Comparison of ENCODE assay signal across 21 cellular contexts in genomic region chr4:183610613-183611012, GRCh38. TPM values are rescaled to one million over a fixed set of nuclear protein-coding genes. Genes with fewer than 3 reads are reported as not detected.
DNase-seq lines count a peak whose midpoint lies in the region; ATAC-seq and TF ChIP-seq lines count a peak whose summit lies in the region.
"Had no signal": no experiment of that assay in that cellular context is flagged by ENCODE, and none has a peak within 500 bp of the region (broad histone marks: within the 10 kb centered on the region; RNA-seq: fewer than 3 reads in every experiment).

No MANE protein-coding gene starts in this region.

- H3K27me3 Mint-ChIP-seq in GM23338 (ENCODE audit: insufficient read depth, low read depth, poor library complexity): peaks cover 2% of the 10 kb centered on the region

- H3K9me2 ChIP-seq in GM23338 (ENCODE audit: insufficient read depth): no peaks in the 10 kb centered on the region

- DNase-seq in GM23338 (ENCODE audit: low spot score) (no peak), choroid plexus epithelial cell (ENCODE audit: low read depth) (peak; percentile 27), lung (ENCODE audit: low spot score) (peak; percentile 33), glomerular visceral epithelial cell (ENCODE audit: extremely low spot score) (no peak), GDM1 (lab: John Stamatoyannopoulos, UW) (no peak)
- no peak for DNase-seq in stimulated activated CD8-positive, alpha-beta memory T cell treated with anti-CD3 and anti-CD28 coated beads, Interleukin-4, amount 100 ng/mL, for 48 hours
- no peak for DNase-seq in stimulated activated CD4-positive, alpha-beta T cell treated with anti-CD3 and anti-CD28 coated beads, Interleukin-4, amount 100 ng/mL, for 4 hours
- DNase-seq: activated CD4-positive, alpha-beta T cell treated with anti-CD3 and anti-CD28 coated beads, Interleukin-2, amount 50 U/mL, for 4 hours; activated naive CD4-positive, alpha-beta T cell treated with Interleukin-2 at 50 U/mL for 16 hours; CD4-positive, alpha-beta T cell; KG1; left ventricle myocardium inferior; MV-4-11; NCI-H1930; NCI-H345; PC-3; SIG-M5; stimulated activated CD4-positive, alpha-beta T cell treated with anti-CD3 and anti-CD28 coated beads, Interleukin-4, amount 100 ng/mL, for 1 hour; T-helper 17 cell had no signal

- H3K9me3 ChIP-seq in lung (ENCODE audit: control insufficient read depth in 2 of 2, insufficient read depth in 1 of 2, low read length in 1 of 2) (no peaks in the 10 kb centered on the region), skeletal muscle satellite cell (replicated peaks; ENCODE audit: low read length) (no peaks in the 10 kb centered on the region)
- H3K9me3 ChIP-seq: left ventricle myocardium inferior had no signal

- H3K79me2 ChIP-seq in GM23338 (replicated peaks; ENCODE audit: insufficient read depth): no peaks in the 10 kb centered on the region

- no peak overlapping the region for H3K4me3 ChIP-seq in GM23338
- no peak overlapping the region for H3K4me3 ChIP-seq in choroid plexus epithelial cell (ENCODE audit: low read depth, low read length)
- no peak overlapping the region for H3K4me3 ChIP-seq in lung
- H3K4me3 ChIP-seq in skeletal muscle satellite cell (ENCODE audit: low read length): no peak overlapping the region
- H3K4me3 ChIP-seq: coronary artery, left ventricle myocardium inferior had no signal

- no peaks in the 10 kb centered on the region; the same call in 1 of the 3 replicates for H3K4me1 Mint-ChIP-seq in GM23338
- H3K4me1 Mint-ChIP-seq: T-helper 17 cell had no signal

- H4K20me1 ChIP-seq in GM23338 (replicated peaks; ENCODE audit: insufficient read depth): no peaks in the 10 kb centered on the region

- no peak overlapping the region for H3K27ac Mint-ChIP-seq in GM23338
- H3K27ac Mint-ChIP-seq: CD4-positive, alpha-beta T cell; T-helper 17 cell had no signal

- 51 to 71% methylated on average over 7 of the region's 7 CpGs for WGBS in lung, 2 donors

- ATAC-seq in GM23338: no peak
- peak; percentile 59 for ATAC-seq in lung (ENCODE audit: insufficient read depth, low FRiP score)
- ATAC-seq: PC-3, T-helper 17 cell had no signal

- H3K9ac ChIP-seq in skeletal muscle satellite cell (ENCODE audit: low read depth, low read length): no peak overlapping the region

- TF ChIP-seq CTCF in GM23338 (conservative IDR thresholded peaks at IDR 0.05; ENCODE audit: low read depth in 2 of 2) (no peak), choroid plexus epithelial cell (conservative IDR thresholded peaks at IDR 0.05; ENCODE audit: low read depth, low read length) (no peak), lung (IDR thresholded peaks at IDR 0.05; ENCODE audit: control extremely low read depth, extremely low read depth) (no peak)

- no peaks in the 10 kb centered on the region for H3F3A ChIP-seq in GM23338 (replicated peaks; ENCODE audit: low read depth)

- 0 out of 2 replicates have a peak overlapping the region, but pooled peaks have one; percentile 56 for H2AFZ ChIP-seq in GM23338

- H3K36me3 ChIP-seq in GM23338 (ENCODE audit: insufficient read depth) (no peaks in the 10 kb centered on the region), lung (ENCODE audit: control insufficient read depth in 2 of 2, insufficient read depth in 2 of 2, low read length in 2 of 2) (no peaks in the 10 kb centered on the region), skeletal muscle satellite cell (ENCODE audit: insufficient read depth, low read length) (no peaks in the 10 kb centered on the region)
- H3K36me3 ChIP-seq: left ventricle myocardium inferior had no signal

- no peaks in the 10 kb centered on the region for H3K27me3 ChIP-seq in GM23338 (ENCODE audit: insufficient read depth)
- H3K27me3 ChIP-seq in lung (ENCODE audit: control insufficient read depth, insufficient read depth): no peaks in the 10 kb centered on the region
- H3K27me3 ChIP-seq in skeletal muscle satellite cell (ENCODE audit: control insufficient read depth, insufficient read depth, low read length): no peaks in the 10 kb centered on the region

- no peaks in the 10 kb centered on the region for H3K36me3 Mint-ChIP-seq in GM23338 (ENCODE audit: low read depth)

- H3K27ac ChIP-seq in GM23338 (ENCODE audit: low read depth) (no peak overlapping the region), lung (ENCODE audit: low read depth in 1 of 2, low read length in 1 of 2) (no peak overlapping the region)
- H3K27ac ChIP-seq: coronary artery, left ventricle myocardium inferior had no signal

- H3K4me2 ChIP-seq in GM23338 (no peak overlapping the region), skeletal muscle satellite cell (ENCODE audit: low read length) (peak overlapping the region; percentile 47)

- H3K4me3 Mint-ChIP-seq in GM23338: no peak overlapping the region
- H3K4me3 Mint-ChIP-seq: CD4-positive, alpha-beta T cell; T-helper 17 cell had no signal

- H3K4me1 ChIP-seq in GM23338 (ENCODE audit: insufficient read depth): no peaks in the 10 kb centered on the region
- peaks cover 0 to 4% of the 10 kb centered on the region in 2 donors for H3K4me1 ChIP-seq in lung (ENCODE audit: control insufficient read depth in 2 of 2, insufficient read depth in 2 of 2, low read length in 2 of 2)
- H3K4me1 ChIP-seq in skeletal muscle satellite cell (ENCODE audit: control insufficient read depth, insufficient read depth, low read length): peaks cover 19% of the 10 kb centered on the region
- H3K4me1 ChIP-seq: left ventricle myocardium inferior had no signal

- H3K9me3 Mint-ChIP-seq in GM23338: no peaks in the 10 kb centered on the region
- H3K9me3 Mint-ChIP-seq: CD4-positive, alpha-beta T cell had no signal

TF ChIP-seq in GM23338, 12 proteins besides CTCF, POLR2A, EP300 and RAD21 (continues in another document):
- TF ChIP-seq, protein P1, sequence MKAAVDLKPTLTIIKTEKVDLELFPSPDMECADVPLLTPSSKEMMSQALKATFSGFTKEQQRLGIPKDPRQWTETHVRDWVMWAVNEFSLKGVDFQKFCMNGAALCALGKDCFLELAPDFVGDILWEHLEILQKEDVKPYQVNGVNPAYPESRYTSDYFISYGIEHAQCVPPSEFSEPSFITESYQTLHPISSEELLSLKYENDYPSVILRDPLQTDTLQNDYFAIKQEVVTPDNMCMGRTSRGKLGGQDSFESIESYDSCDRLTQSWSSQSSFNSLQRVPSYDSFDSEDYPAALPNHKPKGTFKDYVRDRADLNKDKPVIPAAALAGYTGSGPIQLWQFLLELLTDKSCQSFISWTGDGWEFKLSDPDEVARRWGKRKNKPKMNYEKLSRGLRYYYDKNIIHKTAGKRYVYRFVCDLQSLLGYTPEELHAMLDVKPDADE (IDR thresholded peaks at IDR 0.05): no peak
- TF ChIP-seq NANOG (IDR thresholded peaks at IDR 0.05; ENCODE audit: borderline replicate concordance) (no peak), ZNF331 (CRISPR knock-in tag; IDR thresholded peaks at IDR 0.05; ENCODE audit: low read depth) (no peak), STAT1 (IDR thresholded peaks at IDR 0.05; ENCODE audit: unreplicated experiment) (no peak), REST (IDR thresholded peaks at IDR 0.05; ENCODE audit: unreplicated experiment) (no peak), POLR2AphosphoS5 (IDR thresholded peaks at IDR 0.05; ENCODE audit: low read depth) (no peak), EZH2phosphoT487 (IDR thresholded peaks at IDR 0.05; ENCODE audit: unreplicated experiment) (no peak)

RNA-seq across cellular contexts. Expression of gene RWDD4, which starts 48.4 kb away (rescaled TPM):
- 20.9 and 22.4 TPM in 2 replicates for total RNA-seq in GM23338 (2014; rRNA removed; shearing (Covaris generic))
- polyA plus RNA-seq in GM23338 (2016; fragmentation: Nextera tagmentation; extraction: Ambion mirVana) (28.9 and 29.8 TPM in 2 replicates), lung (10 to 100 TPM; 10.9 to 13.5 TPM)
- 10 to 100 TPM; 18.5 to 19.9 TPM for total RNA-seq in lung
- 24.8 and 26.9 TPM in 2 replicates for total RNA-seq in skeletal muscle satellite cell (2012; rRNA removed)

RNA-seq across cellular contexts. Expression of gene TRAPPC11, which starts 48.5 kb away (rescaled TPM):
- total RNA-seq in GM23338 (2014; rRNA removed; shearing (Covaris generic)): 31.4 and 42.7 TPM in 2 replicates
- 14.6 and 15.0 TPM in 2 replicates for polyA plus RNA-seq in GM23338 (2016; fragmentation: Nextera tagmentation; extraction: Ambion mirVana)
- total RNA-seq in lung: 10 to 100 TPM; 35.3 to 80.1 TPM
- polyA plus RNA-seq in lung: 10 to 100 TPM; 15.5 to 15.6 TPM
- 32.1 and 33.5 TPM in 2 replicates for total RNA-seq in skeletal muscle satellite cell (2012; rRNA removed)

Comparison
In these comparisons a context has a peak if more than half of its experiments do, and no peak if none do; other contexts are left out.
1. DNase-seq: peak in choroid plexus epithelial cell (single experiment) and lung (single experiment); none in GM23338 (single experiment), stimulated activated CD8-positive, alpha-beta memory T cell treated with anti-CD3 and anti-CD28 coated beads, Interleukin-4, amount 100 ng/mL, for 48 hours (single experiment), stimulated activated CD4-positive, alpha-beta T cell treated with anti-CD3 and anti-CD28 coated beads, Interleukin-4, amount 100 ng/mL, for 4 hours (0 of 2), glomerular visceral epithelial cell (single experiment) and GDM1 (single experiment).